In genomic region chr12:104715562-104716182, GRCh38 we compare ENCODE assay signal across 19 cellular contexts.
A peak's percentile ranks its signal among the peaks of the same experiment; 100 is the strongest.
DNase-seq lines count a peak whose midpoint lies in the region; ATAC-seq and TF ChIP-seq lines count a peak whose summit lies in the region.
"Had no signal": no experiment of that assay in that cellular context is flagged by ENCODE, and none has a peak within 500 bp of the region (broad histone marks: within the 10 kb centered on the region; RNA-seq: fewer than 3 reads in every experiment).

No MANE protein-coding gene starts in this region.

- ATAC-seq in T-cell (replicated peaks in 1 of 4) (no peak), HG03175 (IDR thresholded peaks at IDR 0.05; ENCODE audit: unreplicated experiment) (no peak)
- ATAC-seq: right cardiac atrium had no signal

- no peak overlapping the region for H3K4me3 Mint-ChIP-seq in T-cell

- H3K36me3 ChIP-seq in BE2C = no peaks in the 10 kb centered on the region
- H3K36me3 ChIP-seq: colonic mucosa, HAP-1, SJCRH30, tibial artery had no signal

- H3K9me3 Mint-ChIP-seq in T-cell = no peaks in the 10 kb centered on the region

- no peaks in the 10 kb centered on the region for H3K27me3 Mint-ChIP-seq in T-cell

- H3K27ac Mint-ChIP-seq in T-cell = peak overlapping the region; percentile 56 to 66

- in situ Hi-C loops in KBM-7 (cut with MboI; ENCODE audit: low pct_unique_long_range_greater_than_20kb, low sequenced_read_pairs) = no loop called here

- DNase-seq in BE2C = peak; percentile 93
- peak; percentile 66 for DNase-seq in DMS79 (lab: John Stamatoyannopoulos, UW)
- peak; percentile 87 for DNase-seq in NCI-H2171 treated with DMSO at 0.1 percent for 48 hours (lab: John Stamatoyannopoulos, UW)
- DNase-seq in T-cell = no peak
- DNase-seq in KBM-7 = no peak
- no peak for DNase-seq in iPS-NIHi11 (ENCODE audit: low spot score)
- no peak for DNase-seq in dermis blood vessel endothelial cell
- DNase-seq: activated effector memory CD4-positive, alpha-beta T cell treated with Interleukin-2 at 50 U/mL for 16 hours; colonic mucosa; DMS53; mesendoderm; MV-4-11; right cardiac atrium; stimulated activated CD4-positive, alpha-beta T cell treated with anti-CD3 and anti-CD28 coated beads, Interleukin-1b, Interleukin-23, amount 100 ng/mL, for 48 hours; tibial artery had no signal

- H3K27me3 ChIP-seq in BE2C = no peaks in the 10 kb centered on the region
- H3K27me3 ChIP-seq: colonic mucosa, neutrophil, SJCRH30, tibial artery had no signal

- H3K36me3 Mint-ChIP-seq in T-cell = no peaks in the 10 kb centered on the region

- CTCF ChIA-PET in T-cell (lab: Charles Lee) = interaction anchor here in 1 of 2 donors (0.5 kb wide), 1 partner anchor 68 kb away, joined by 6 read pairs; no protein-coding TSS in a partner anchor

- POLR2A ChIA-PET in T-cell (lab: Charles Lee) = no interaction called here

- H3K4me3 ChIP-seq in BE2C (ENCODE audit: low read depth, low read length) = peak overlapping the region; percentile 36
- H3K4me3 ChIP-seq: colonic mucosa, HAP-1, SJCRH30, tibial artery had no signal

- TF ChIP-seq CTCF in BE2C (IDR thresholded peaks at IDR 0.05; ENCODE audit: low read depth, low read length) = no peak

- peaks cover 35 to 71% (median 58%) of the 10 kb centered on the region in 3 donors for H3K4me1 Mint-ChIP-seq in T-cell

- H3K9me3 ChIP-seq in BE2C = no peaks in the 10 kb centered on the region
- H3K9me3 ChIP-seq: colonic mucosa, HAP-1, neutrophil, SJCRH30, tibial artery had no signal

- peaks cover 46% of the 10 kb centered on the region for H3K4me1 ChIP-seq in BE2C
- H3K4me1 ChIP-seq: colonic mucosa, HAP-1 had no signal

Comparison
In these comparisons a context has a peak if more than half of its experiments do, and no peak if none do; other contexts are left out.
1. DNase-seq: peak in BE2C (single experiment), DMS79 (single experiment) and NCI-H2171 treated with DMSO at 0.1 percent for 48 hours (single experiment); none in T-cell (0 of 34), KBM-7 (single experiment), iPS-NIHi11 (single experiment) and dermis blood vessel endothelial cell (single experiment).